ENCODE assay signal across 8 cellular contexts in genomic region chr13:33033361-33033812, GRCh38. TPM values are rescaled to one million over a fixed set of nuclear protein-coding genes. Genes with fewer than 3 reads are reported as not detected.
DNase-seq lines count a peak whose midpoint lies in the region; ATAC-seq and TF ChIP-seq lines count a peak whose summit lies in the region.

No MANE protein-coding gene starts in this region.

- TF ChIP-seq CTCF in smooth muscle cell (IDR thresholded peaks at IDR 0.05; ENCODE audit: borderline replicate concordance, insufficient read depth, poor library complexity, severe bottlenecking), result no peak
- no peak for TF ChIP-seq CTCF in tibial nerve (IDR thresholded peaks at IDR 0.05)

- peak overlapping the region; percentile 34 for H3K4me2 ChIP-seq in smooth muscle cell

- TF ChIP-seq POLR2A in GM19193 (IDR thresholded peaks at IDR 0.05; ENCODE audit: extremely low read depth, insufficient read depth, insufficient read length) (peak; percentile 31), tibial nerve (IDR thresholded peaks at IDR 0.05) (no peak)

- H3K36me3 ChIP-seq in smooth muscle cell (ENCODE audit: low read depth) (no peaks in the 10 kb centered on the region), tibial nerve (no peaks in the 10 kb centered on the region)

- H2AFZ ChIP-seq in smooth muscle cell (ENCODE audit: low read depth), result peak overlapping the region; percentile 88

- TF ChIP-seq EP300 in tibial nerve (IDR thresholded peaks at IDR 0.05), result no peak

- H3K9me3 ChIP-seq in smooth muscle cell (replicated peaks; ENCODE audit: low read depth) (no peaks in the 10 kb centered on the region), tibial nerve (no peaks in the 10 kb centered on the region)

- WGBS in smooth muscle cell (ENCODE audit: low lambda C conversion rate), result 45% methylated on average over 9 of the region's 9 CpGs
- WGBS in tibial nerve, 2 donors, result 79 to 82% methylated on average over 9 of the region's 9 CpGs

- H3K27me3 ChIP-seq in smooth muscle cell (ENCODE audit: low read depth) (no peaks in the 10 kb centered on the region), tibial nerve (no peaks in the 10 kb centered on the region)

- peak; percentile 39 for ATAC-seq in HG03045 (IDR thresholded peaks at IDR 0.05; ENCODE audit: unreplicated experiment)
- ATAC-seq in HG03520 (IDR thresholded peaks at IDR 0.05; ENCODE audit: unreplicated experiment), result no peak

- H3F3A ChIP-seq in smooth muscle cell (ENCODE audit: low read depth), result no peaks in the 10 kb centered on the region

- H4K20me1 ChIP-seq in smooth muscle cell (ENCODE audit: low read depth), result no peaks in the 10 kb centered on the region

- H3K9ac ChIP-seq in smooth muscle cell (ENCODE audit: low read depth), result no peak overlapping the region

- DNase-seq in activated CD8-positive, alpha-beta memory T cell treated with anti-CD3 and anti-CD28 coated beads, Interleukin-2, amount 50 U/mL, for 48 hours, result peak; percentile 64
- DNase-seq in smooth muscle cell (lab: John Stamatoyannopoulos, UW; ENCODE audit: unreplicated experiment), result no peak
- no peak for DNase-seq in GF-D8 (lab: John Stamatoyannopoulos, UW)
- DNase-seq in stimulated activated naive CD4-positive, alpha-beta T cell treated with Interleukin-2 at 50 U/mL for 16 hours (lab: John Stamatoyannopoulos, UW), result no peak
- DNase-seq in tibial nerve (ENCODE audit: low spot score in 2 of 2), result no peak

- H3K4me3 ChIP-seq in smooth muscle cell (no peak overlapping the region), tibial nerve (no peak overlapping the region)

- H3K79me2 ChIP-seq in smooth muscle cell (ENCODE audit: low read depth), result no peaks in the 10 kb centered on the region

- H3K27ac ChIP-seq in smooth muscle cell (ENCODE audit: low read depth) (no peak overlapping the region), tibial nerve (no peak overlapping the region)

- H3K4me1 ChIP-seq in smooth muscle cell (ENCODE audit: low read depth), result no peaks in the 10 kb centered on the region
- no peaks in the 10 kb centered on the region for H3K4me1 ChIP-seq in tibial nerve

RNA-seq across cellular contexts. Expression of gene KL, which starts 17.2 kb away (rescaled TPM):
- total RNA-seq in smooth muscle cell (0.49 and 2.2 TPM in 2 replicates), tibial nerve (1 to 10 TPM; 5.1 to 7.3 (median 6.9) TPM)
- 0.14 TPM in 1 of 2 replicates, not detected in the other for polyA plus RNA-seq in smooth muscle cell
